1 cellular context compared by ENCODE assay signal in genomic region chr12:57523706-57524614, GRCh38.
TF ChIP-seq lines count a peak whose summit lies in the region.

No MANE protein-coding gene starts in this region.

TF ChIP-seq in HepG2, 621 proteins besides CTCF, POLR2A, EP300 and RAD21:
- TF ChIP-seq RELA (CRISPR knock-in tag; IDR thresholded peaks at IDR 0.05) (no peak), ZNF639 (CRISPR knock-in tag; conservative IDR thresholded peaks at IDR 0.05) (no peak), ZNF629 (CRISPR knock-in tag; conservative IDR thresholded peaks at IDR 0.05) (0 out of 2 replicates have a peak, but pooled peaks have one; percentile 19), MLXIP (CRISPR knock-in tag; IDR thresholded peaks at IDR 0.05; ENCODE audit: borderline replicate concordance) (no peak), ZBTB37 (CRISPR knock-in tag; IDR thresholded peaks at IDR 0.05) (no peak), RBFOX2 (IDR thresholded peaks at IDR 0.05; ENCODE audit: low read depth, low read length) (0 out of 2 replicates have a peak, but pooled peaks have one; percentile 31), FOXO4 (CRISPR knock-in tag; conservative IDR thresholded peaks at IDR 0.05) (0 out of 2 replicates have a peak, but pooled peaks have one; percentile 56), ZNF687 (CRISPR knock-in tag; IDR thresholded peaks at IDR 0.05) (peak; percentile 16; the same call in 1 of the 2 replicates), DMTF1 (CRISPR knock-in tag; IDR thresholded peaks at IDR 0.05) (0 out of 2 replicates have a peak, but pooled peaks have one; percentile 9), ZNF232 (CRISPR knock-in tag; IDR thresholded peaks at IDR 0.05; ENCODE audit: borderline replicate concordance) (peak; percentile 52; the same call in 1 of the 2 replicates), MBNL3 (CRISPR knock-in tag; conservative IDR thresholded peaks at IDR 0.05) (no peak), CHD4 (IDR thresholded peaks at IDR 0.05; ENCODE audit: borderline replicate concordance, low read length) (no peak), ZBTB7A (CRISPR knock-in tag; IDR thresholded peaks at IDR 0.05) (no peak), ZC3H13 (CRISPR knock-in tag; IDR thresholded peaks at IDR 0.05) (no peak), ZNF784 (CRISPR knock-in tag; IDR thresholded peaks at IDR 0.05; ENCODE audit: borderline replicate concordance) (0 out of 2 replicates have a peak, but pooled peaks have one; percentile 43), ZMYM3 (CRISPR knock-in tag; IDR thresholded peaks at IDR 0.05) (no peak), ZNF737 (CRISPR knock-in tag; IDR thresholded peaks at IDR 0.05; ENCODE audit: borderline replicate concordance) (peak; percentile 39; the same call in 1 of the 2 replicates)
